Comparison of ENCODE assay signal across 1 cellular context in the genomic region with DNA sequence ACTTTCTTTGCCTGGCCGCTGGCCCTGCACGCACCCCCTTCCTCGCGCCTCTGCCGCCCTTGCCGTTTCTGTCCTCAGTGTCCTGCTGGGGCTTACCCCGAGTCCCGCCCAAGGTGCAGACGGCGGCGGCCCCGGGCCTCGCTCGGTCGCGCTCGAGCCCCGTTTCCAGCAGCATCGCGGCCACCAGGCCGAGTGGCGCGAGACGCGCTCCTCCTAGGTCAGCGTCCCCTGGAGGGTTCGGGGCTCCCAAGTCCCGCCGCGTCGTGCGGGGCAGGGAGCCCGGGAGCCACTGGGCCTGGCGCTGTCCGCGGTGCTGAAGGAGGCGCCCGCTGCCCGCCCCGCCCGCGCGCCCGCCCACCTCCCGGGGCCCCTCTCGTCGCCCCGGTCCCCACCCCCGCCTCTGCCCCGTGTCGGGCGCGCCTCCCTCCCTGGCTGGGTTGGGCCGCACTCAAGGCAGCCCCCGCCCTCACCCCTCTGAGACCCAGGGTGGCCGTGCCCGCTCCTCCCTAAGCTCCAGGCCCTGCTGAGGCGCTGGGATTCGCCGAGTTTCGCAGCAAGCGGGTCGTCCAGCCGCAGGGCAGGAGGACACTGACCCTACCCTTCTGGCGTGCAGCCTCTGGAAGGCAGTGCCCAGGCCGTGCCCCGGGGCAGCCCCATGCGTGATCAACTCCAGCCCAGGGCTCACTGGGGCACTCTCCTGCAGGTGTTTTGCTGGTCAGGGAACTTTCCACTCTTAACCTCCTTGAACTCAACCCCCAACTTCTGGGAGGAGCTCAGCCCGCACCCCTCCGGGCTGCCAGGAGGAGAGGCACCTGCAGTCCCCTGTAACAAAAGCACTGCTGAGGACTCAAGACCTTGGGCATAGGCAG.
TF ChIP-seq lines count a peak whose summit lies in the region.

TSS of gene LHX3 (minus strand) at position 291 of the 869 bp plus-strand sequence. CDS start at position 175, 116 bp downstream.

TF ChIP-seq in liver, 16 proteins besides CTCF, POLR2A, EP300 and RAD21:
- TF ChIP-seq REST (IDR thresholded peaks at IDR 0.05) (peak; percentile 97), EGR1 (IDR thresholded peaks at IDR 0.05; ENCODE audit: low read depth in 2 of 2) (no peak)
